Comparison of ENCODE assay signal across 18 cellular contexts in the genomic region with DNA sequence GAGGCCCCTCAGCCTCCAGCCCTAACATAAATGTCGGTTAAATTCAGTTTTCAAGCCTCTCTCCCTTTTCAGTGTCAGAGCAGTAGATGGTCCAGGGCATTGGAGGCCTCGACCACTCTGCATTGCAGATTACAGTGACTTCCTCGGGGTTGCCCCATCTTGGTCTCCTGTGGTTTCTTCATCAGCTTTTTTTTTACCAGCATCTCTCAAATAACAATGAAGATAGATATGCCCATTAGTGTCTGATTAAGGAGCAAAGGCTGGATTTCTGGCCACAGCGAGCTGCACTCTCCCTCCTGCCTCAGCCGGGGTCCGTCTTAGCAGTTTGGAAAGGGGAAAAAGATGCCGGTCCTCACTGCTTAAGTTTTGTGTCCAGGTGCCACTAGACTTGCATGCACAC. TPM values are rescaled to one million over a fixed set of nuclear protein-coding genes. Genes with fewer than 3 reads are reported as not detected.
DNase-seq lines count a peak whose midpoint lies in the region; ATAC-seq, FAIRE-seq and TF ChIP-seq lines count a peak whose summit lies in the region.
"Had no signal": no experiment of that assay in that cellular context is flagged by ENCODE, and none has a peak within 500 bp of the region (broad histone marks: within the 10 kb centered on the region; RNA-seq: fewer than 3 reads in every experiment).

No MANE protein-coding gene starts in this region.

- TF ChIP-seq CTCF in chondrocyte (IDR thresholded peaks at IDR 0.05), result no peak
- TF ChIP-seq CTCF in neural progenitor cell (IDR thresholded peaks at IDR 0.05), result no peak
- TF ChIP-seq CTCF in body of pancreas (IDR thresholded peaks at IDR 0.05), result no peak

- no peaks in the 10 kb centered on the region for H3F3A ChIP-seq in neural progenitor cell (ENCODE audit: low read depth)

- peak overlapping the region; percentile 80 for H3K4me3 ChIP-seq in Karpas-422 (ENCODE audit: low read length)
- H3K4me3 ChIP-seq in neural progenitor cell, result no peak overlapping the region
- H3K4me3 ChIP-seq in body of pancreas, result no peak overlapping the region
- H3K4me3 ChIP-seq: BLaER1 had no signal

- 92 to 94% methylated on average over 7 of the region's 7 CpGs for WGBS in body of pancreas, 2 donors

- intact Hi-C loops in body of pancreas (cut with DNase I), result no loop called here

- peak overlapping the region; percentile 84 for H3K4me2 ChIP-seq in Karpas-422 (ENCODE audit: low read depth, low read length, poor library complexity, severe bottlenecking)
- no peak overlapping the region for H3K4me2 ChIP-seq in neural progenitor cell

- ATAC-seq in body of pancreas, result no peak
- ATAC-seq: CD8-positive, alpha-beta T cell; HCT116 had no signal

- no peak for TF ChIP-seq POLR2A in body of pancreas (IDR thresholded peaks at IDR 0.05)
- no peak for TF ChIP-seq POLR2A in GM12891 (IDR thresholded peaks at IDR 0.05; ENCODE audit: low read depth, low read length)

- DNase-seq in Karpas-422 (peak; percentile 67), chondrocyte (ENCODE audit: low spot score) (peak; percentile 39), neural progenitor cell (ENCODE audit: low spot score) (no peak), body of pancreas (no peak), GM12891 (ENCODE audit: insufficient read length, low spot score) (no peak), NCI-H226 (no peak)
- DNase-seq in effector CD8-positive, alpha-beta T cell (lab: John Stamatoyannopoulos, UW), result no peak
- DNase-seq: 8988T; Calu3; CD8-positive, alpha-beta T cell; DMS79 treated with DMSO at 0.1 percent for 48 hours; GF-D8; GOT3; H7; HFFc6 had no signal

- no peaks in the 10 kb centered on the region for H3K27me3 ChIP-seq in Karpas-422 (ENCODE audit: low read length)
- H3K27me3 ChIP-seq in neural progenitor cell, result no peaks in the 10 kb centered on the region
- no peaks in the 10 kb centered on the region for H3K27me3 ChIP-seq in body of pancreas
- H3K27me3 ChIP-seq: BLaER1 had no signal

- H3K9me3 ChIP-seq in Karpas-422 (ENCODE audit: low read length) (no peaks in the 10 kb centered on the region), neural progenitor cell (ENCODE audit: low read depth) (no peaks in the 10 kb centered on the region), body of pancreas (no peaks in the 10 kb centered on the region)
- H3K9me3 ChIP-seq: BLaER1 had no signal

- H4K20me1 ChIP-seq in Karpas-422 (ENCODE audit: insufficient read depth, low read depth, low read length) (no peaks in the 10 kb centered on the region), neural progenitor cell (ENCODE audit: low read depth) (no peaks in the 10 kb centered on the region)

- H3K9me2 ChIP-seq in Karpas-422 (replicated peaks; ENCODE audit: insufficient read depth, low read length), result no peaks in the 10 kb centered on the region

- no peak for FAIRE-seq in GM12891 (lab: Jason Lieb, UNC)
- FAIRE-seq: HTR-8/SVneo had no signal

- peak overlapping the region; percentile 93 for H3K27ac ChIP-seq in Karpas-422 (ENCODE audit: low read length)
- H3K27ac ChIP-seq in neural progenitor cell, result no peak overlapping the region
- no peak overlapping the region for H3K27ac ChIP-seq in body of pancreas

- H3K4me1 ChIP-seq in Karpas-422 (ENCODE audit: low read length), result peaks cover 97% of the 10 kb centered on the region
- H3K4me1 ChIP-seq in neural progenitor cell, result no peaks in the 10 kb centered on the region
- H3K4me1 ChIP-seq in body of pancreas, result peaks cover 3% of the 10 kb centered on the region

- peak overlapping the region; percentile 85 for H3K9ac ChIP-seq in Karpas-422 (ENCODE audit: low read length)
- H3K9ac ChIP-seq in neural progenitor cell, result no peak overlapping the region
- H3K9ac ChIP-seq: BLaER1 had no signal

- peaks cover 19% of the 10 kb centered on the region; the same call in 1 of the 2 replicates for H3K36me3 ChIP-seq in Karpas-422 (ENCODE audit: insufficient read depth, low read length)
- H3K36me3 ChIP-seq in neural progenitor cell, result no peaks in the 10 kb centered on the region
- H3K36me3 ChIP-seq in body of pancreas (replicated peaks in 1 of 2; ENCODE audit: insufficient read depth in 1 of 2, low read depth in 2 of 2), result no peaks in the 10 kb centered on the region

- H3K4me3 Mint-ChIP-seq in chondrocyte (ENCODE audit: unreplicated experiment) (no peak overlapping the region), neural progenitor cell (no peak overlapping the region)
- H3K4me3 Mint-ChIP-seq: CD8-positive, alpha-beta T cell; HFFc6 had no signal

- no peaks in the 10 kb centered on the region for H3K9me3 Mint-ChIP-seq in chondrocyte (ENCODE audit: low read depth)
- H3K9me3 Mint-ChIP-seq in neural progenitor cell, result no peaks in the 10 kb centered on the region
- H3K9me3 Mint-ChIP-seq: CD8-positive, alpha-beta T cell; HFFc6 had no signal

- H3K27ac Mint-ChIP-seq in chondrocyte (ENCODE audit: unreplicated experiment) (no peak overlapping the region), neural progenitor cell (peak overlapping the region; percentile 34)
- H3K27ac Mint-ChIP-seq: CD8-positive, alpha-beta T cell; HFFc6 had no signal

- H3K79me2 ChIP-seq in Karpas-422 (ENCODE audit: low read length), result peaks cover 30% of the 10 kb centered on the region
- H3K79me2 ChIP-seq in neural progenitor cell (ENCODE audit: low read depth), result no peaks in the 10 kb centered on the region

- no peak overlapping the region; the same call in 1 of the 2 replicates for H2AFZ ChIP-seq in Karpas-422 (ENCODE audit: low read length)
- H2AFZ ChIP-seq in neural progenitor cell (replicated peaks), result no peak overlapping the region

- H3K27me3 Mint-ChIP-seq in chondrocyte (ENCODE audit: low read depth) (no peaks in the 10 kb centered on the region), neural progenitor cell (ENCODE audit: insufficient read depth, low read depth) (peaks cover 3% of the 10 kb centered on the region)

- H3K36me3 Mint-ChIP-seq in chondrocyte (ENCODE audit: low read depth), result peaks cover 19% of the 10 kb centered on the region
- peaks cover 20% of the 10 kb centered on the region for H3K36me3 Mint-ChIP-seq in neural progenitor cell
- H3K36me3 Mint-ChIP-seq: CD8-positive, alpha-beta T cell had no signal

- H3K4me1 Mint-ChIP-seq in chondrocyte (ENCODE audit: low read depth) (peaks cover 61% of the 10 kb centered on the region), neural progenitor cell (peaks cover 13% of the 10 kb centered on the region)

TF ChIP-seq in GM12891, 5 proteins besides CTCF, POLR2A, EP300 and RAD21:
- TF ChIP-seq POU2F2 (IDR thresholded peaks at IDR 0.05; ENCODE audit: low read depth, low read length) (no peak), SPI1 (IDR thresholded peaks at IDR 0.05; ENCODE audit: low read depth, low read length) (no peak), PAX5 (IDR thresholded peaks at IDR 0.05; ENCODE audit: insufficient read depth, low read length, severe bottlenecking) (no peak), POLR2AphosphoS5 (IDR thresholded peaks at IDR 0.05; ENCODE audit: low read depth, low read length) (no peak)

RNA-seq across cellular contexts. Expression of a gene that starts 49.7 kb away (rescaled TPM):
- 0.07 and 0.11 TPM in 2 replicates for total RNA-seq in Karpas-422 (2014; rRNA removed; shearing (Covaris generic); ENCODE audit: low replicate concordance)
- total RNA-seq in chondrocyte, result 33.0 to 99.3 TPM (median 33.2 TPM) in 3 replicates
- 5.5 and 8.1 TPM in 2 replicates for total RNA-seq in neural progenitor cell (ENCODE audit: low replicate concordance)
- total RNA-seq in body of pancreas, result 1 to 10 TPM; 4.4 to 4.6 TPM
- polyA plus RNA-seq in GM12891 (2012; ENCODE audit: low read depth, missing spikeins), result 0.03 TPM

Comparison
In these comparisons a context has a peak if more than half of its experiments do, and no peak if none do; other contexts are left out.
1. DNase-seq: peak in Karpas-422 (single experiment) and chondrocyte (single experiment); none in neural progenitor cell (single experiment), effector CD8-positive, alpha-beta T cell (single experiment), body of pancreas (0 of 4), GM12891 (single experiment) and NCI-H226 (single experiment).